10 cellular contexts compared by ENCODE assay signal in the genomic region with DNA sequence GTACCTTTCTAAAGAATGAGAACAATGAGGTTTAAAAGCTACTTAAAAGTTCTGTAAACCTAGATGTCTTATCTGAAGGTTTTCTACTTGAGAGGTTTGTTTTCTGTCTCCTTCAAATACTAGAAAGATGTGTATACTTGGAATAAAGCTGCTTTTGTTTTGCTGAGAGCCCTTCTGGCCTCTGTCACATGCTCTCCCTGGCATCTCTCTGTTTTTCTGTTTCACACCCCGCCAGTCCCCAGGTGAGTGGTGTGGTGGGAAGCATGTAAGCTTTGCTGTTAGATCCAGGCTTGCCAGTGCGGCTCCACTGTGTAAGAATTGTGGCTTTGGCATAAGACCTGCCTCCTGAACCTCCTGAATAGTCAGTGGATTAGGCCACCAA. TPM values are rescaled to one million over a fixed set of nuclear protein-coding genes. Genes with fewer than 3 reads are reported as not detected.
DNase-seq lines count a peak whose midpoint lies in the region; ATAC-seq and TF ChIP-seq lines count a peak whose summit lies in the region.
"Had no signal": no experiment of that assay in that cellular context is flagged by ENCODE, and none has a peak within 500 bp of the region (broad histone marks: within the 10 kb centered on the region; RNA-seq: fewer than 3 reads in every experiment).

No MANE protein-coding gene starts in this region.

- CTCF ChIA-PET in GM10248 (lab: Yijun Ruan, JAX) (interaction anchor here (0.8 to 3.6 kb wide), 4 partner anchors 12 to 124 kb away, joined by 3 to 19 read pairs (median 6); no protein-coding TSS in a partner anchor), HEK293T (lab: Yijun Ruan, JAX) (interaction anchor here (1.2 kb wide), 1 partner anchor 124 kb away, joined by 3 read pairs; no protein-coding TSS in a partner anchor)

- no peak for DNase-seq in GM23338 (ENCODE audit: low spot score)
- DNase-seq in mesendoderm, result no peak
- no peak for DNase-seq in SK-N-DZ (ENCODE audit: low spot score)
- no peak for DNase-seq in NCI-H748 (lab: John Stamatoyannopoulos, UW; ENCODE audit: unreplicated experiment)
- DNase-seq in GM10248 (ENCODE audit: extremely low spot score), result no peak
- no peak for DNase-seq in HEK293T (ENCODE audit: extremely low spot score)
- DNase-seq: activated CD8-positive, alpha-beta memory T cell treated with anti-CD3 and anti-CD28 coated beads, Interleukin-2, amount 10 ng/mL, durations not matched to agents 7 days and 5 days had no signal

- ATAC-seq in GM19023 (IDR thresholded peaks at IDR 0.05; ENCODE audit: unreplicated experiment), result peak; percentile 33
- ATAC-seq in GM23338, result peak; percentile 81

- H2AFZ ChIP-seq in GM23338 (no peak overlapping the region), KMS-11 (ENCODE audit: low read depth) (no peak overlapping the region)

- no peak overlapping the region for H2BK120ac ChIP-seq in mesendoderm (ENCODE audit: low read depth, low read length)

- H3K4me1 Mint-ChIP-seq in GM23338, result peaks cover 40% of the 10 kb centered on the region

- H2BK5ac ChIP-seq in mesendoderm (ENCODE audit: low read length), result no peak overlapping the region

- no peaks in the 10 kb centered on the region for H3K9me3 Mint-ChIP-seq in GM23338
- H3K9me3 Mint-ChIP-seq: neural crest cell had no signal

- H3K9ac ChIP-seq in KMS-11 (no peak overlapping the region), mesendoderm (ENCODE audit: low read length) (no peak overlapping the region)

- peak overlapping the region; percentile 51 for H3K18ac ChIP-seq in mesendoderm (ENCODE audit: low read length)

- H3K27ac Mint-ChIP-seq in GM23338, result peak overlapping the region; percentile 25; the same call in 1 of the 2 replicates
- H3K27ac Mint-ChIP-seq: activated CD8-positive, alpha-beta memory T cell treated with anti-CD3 and anti-CD28 coated beads, Interleukin-2, amount 10 ng/mL, durations not matched to agents 7 days and 5 days had no signal

- H4K5ac ChIP-seq in mesendoderm (ENCODE audit: low read length), result no peak overlapping the region

- H3K23ac ChIP-seq in mesendoderm (ENCODE audit: low read length), result no peak overlapping the region

- TF ChIP-seq CTCF in GM23338 (conservative IDR thresholded peaks at IDR 0.05; ENCODE audit: low read depth in 2 of 2) (no peak), KMS-11 (conservative IDR thresholded peaks at IDR 0.05; ENCODE audit: low read depth, low read length) (no peak), GM10248 (IDR thresholded peaks at IDR 0.05; ENCODE audit: control extremely low read depth, extremely low read depth, low read depth, missing control alignments) (no peak)

- H3K79me2 ChIP-seq in GM23338 (replicated peaks; ENCODE audit: insufficient read depth) (no peaks in the 10 kb centered on the region), KMS-11 (ENCODE audit: insufficient read depth, low read depth) (no peaks in the 10 kb centered on the region), mesendoderm (ENCODE audit: control insufficient read depth, insufficient read depth, low read length) (no peaks in the 10 kb centered on the region)

- peaks cover 6% of the 10 kb centered on the region for H3K27me3 Mint-ChIP-seq in GM23338 (ENCODE audit: insufficient read depth, low read depth, poor library complexity)
- H3K27me3 Mint-ChIP-seq: activated CD8-positive, alpha-beta memory T cell treated with anti-CD3 and anti-CD28 coated beads, Interleukin-2, amount 10 ng/mL, durations not matched to agents 7 days and 5 days had no signal

- H4K20me1 ChIP-seq in GM23338 (replicated peaks; ENCODE audit: insufficient read depth) (no peaks in the 10 kb centered on the region), KMS-11 (ENCODE audit: insufficient read depth) (0 out of 2 replicates have a peak, but pooled peaks cover 4% of the 10 kb centered on the region)

- H4K8ac ChIP-seq in mesendoderm (ENCODE audit: low read depth, low read length), result no peak overlapping the region

- H3K4me3 ChIP-seq in GM23338 (no peak overlapping the region), KMS-11 (IDR thresholded peaks at IDR 0.05; ENCODE audit: insufficient read depth, low read depth, low read length) (no peak overlapping the region), mesendoderm (ENCODE audit: low read length) (no peak overlapping the region)

- H2BK15ac ChIP-seq in mesendoderm (replicated peaks; ENCODE audit: low read depth), result no peak overlapping the region

- no CpG with 5 or more reads among the region's 2 CpGs for WGBS in mesendoderm (ENCODE audit: extremely low coverage, insufficient coverage, low lambda C conversion rate)

- H3K9me2 ChIP-seq in GM23338 (ENCODE audit: insufficient read depth), result peaks cover 3% of the 10 kb centered on the region; the same call in 1 of the 2 replicates

- no peak overlapping the region for H3K4me3 Mint-ChIP-seq in GM23338
- H3K4me3 Mint-ChIP-seq: activated CD8-positive, alpha-beta memory T cell treated with anti-CD3 and anti-CD28 coated beads, Interleukin-2, amount 10 ng/mL, durations not matched to agents 7 days and 5 days; neural crest cell had no signal

- H3K4ac ChIP-seq in mesendoderm (ENCODE audit: low read depth, low read length), result no peak overlapping the region

- H3K79me1 ChIP-seq in mesendoderm (ENCODE audit: low read length), result peaks cover 7% of the 10 kb centered on the region

- peaks cover 42% of the 10 kb centered on the region for H3K36me3 Mint-ChIP-seq in GM23338 (ENCODE audit: low read depth)

- no peak overlapping the region for H3K27ac ChIP-seq in GM23338 (ENCODE audit: low read depth)
- peak overlapping the region; percentile 21; the same call in 1 of the 2 replicates for H3K27ac ChIP-seq in KMS-11
- H3K27ac ChIP-seq in mesendoderm (ENCODE audit: low read depth, low read length), result no peak overlapping the region

- H3K36me3 ChIP-seq in GM23338 (ENCODE audit: insufficient read depth), result peaks cover 7% of the 10 kb centered on the region; the same call in 1 of the 2 replicates
- no peaks in the 10 kb centered on the region for H3K36me3 ChIP-seq in KMS-11 (ENCODE audit: insufficient read depth)
- peaks cover 5% of the 10 kb centered on the region for H3K36me3 ChIP-seq in mesendoderm (ENCODE audit: control insufficient read depth, insufficient read depth, low read length)

- POLR2A ChIA-PET in GM10248 (lab: Yijun Ruan, JAX), result interaction anchor here (0.5 kb wide), 1 partner anchor 690 kb away, joined by 3 read pairs; no protein-coding TSS in a partner anchor
- POLR2A ChIA-PET in HEK293T (lab: Yijun Ruan, JAX), result interaction anchor here (1.2 kb wide), 1 partner anchor 10 kb away, joined by 3 read pairs; no protein-coding TSS in a partner anchor

- H3K4me1 ChIP-seq in GM23338 (ENCODE audit: insufficient read depth), result peaks cover 25% of the 10 kb centered on the region
- H3K4me1 ChIP-seq in KMS-11 (ENCODE audit: low read depth, poor library complexity, severe bottlenecking), result peaks cover 25% of the 10 kb centered on the region
- no peaks in the 10 kb centered on the region for H3K4me1 ChIP-seq in mesendoderm (ENCODE audit: control insufficient read depth, low read depth, low read length)

- no peak overlapping the region for H2AK5ac ChIP-seq in mesendoderm (ENCODE audit: low read length)

- H3F3A ChIP-seq in GM23338 (replicated peaks; ENCODE audit: low read depth), result no peaks in the 10 kb centered on the region

- H3K27me3 ChIP-seq in GM23338 (ENCODE audit: insufficient read depth), result no peaks in the 10 kb centered on the region
- no peaks in the 10 kb centered on the region for H3K27me3 ChIP-seq in KMS-11 (ENCODE audit: insufficient read depth, low read depth)
- no peaks in the 10 kb centered on the region for H3K27me3 ChIP-seq in mesendoderm (ENCODE audit: insufficient read depth, low read length, poor library complexity)

- peak overlapping the region; percentile 53 for H3K4me2 ChIP-seq in GM23338
- H3K4me2 ChIP-seq in KMS-11, result peak overlapping the region; percentile 46; the same call in 1 of the 2 replicates
- H3K4me2 ChIP-seq in mesendoderm (ENCODE audit: low read length), result no peak overlapping the region

- no peak overlapping the region for H3K56ac ChIP-seq in mesendoderm (ENCODE audit: low read length)

TF ChIP-seq in GM23338, 12 proteins besides CTCF, POLR2A, EP300 and RAD21 (continues in another document):
- TF ChIP-seq NANOG (IDR thresholded peaks at IDR 0.05; ENCODE audit: borderline replicate concordance) (no peak), ZNF331 (CRISPR knock-in tag; IDR thresholded peaks at IDR 0.05; ENCODE audit: low read depth) (no peak)

TF ChIP-seq in HEK293T, 16 proteins besides CTCF, POLR2A, EP300 and RAD21:
- TF ChIP-seq FOXM1 (IDR thresholded peaks at IDR 0.05; ENCODE audit: borderline replicate concordance), result no peak
- no peak for TF ChIP-seq ARNT (IDR thresholded peaks at IDR 0.05)
- no peak for TF ChIP-seq TARDBP (IDR thresholded peaks at IDR 0.05)
- TF ChIP-seq FOXK2 (IDR thresholded peaks at IDR 0.05), result no peak
- TF ChIP-seq, protein P1, sequence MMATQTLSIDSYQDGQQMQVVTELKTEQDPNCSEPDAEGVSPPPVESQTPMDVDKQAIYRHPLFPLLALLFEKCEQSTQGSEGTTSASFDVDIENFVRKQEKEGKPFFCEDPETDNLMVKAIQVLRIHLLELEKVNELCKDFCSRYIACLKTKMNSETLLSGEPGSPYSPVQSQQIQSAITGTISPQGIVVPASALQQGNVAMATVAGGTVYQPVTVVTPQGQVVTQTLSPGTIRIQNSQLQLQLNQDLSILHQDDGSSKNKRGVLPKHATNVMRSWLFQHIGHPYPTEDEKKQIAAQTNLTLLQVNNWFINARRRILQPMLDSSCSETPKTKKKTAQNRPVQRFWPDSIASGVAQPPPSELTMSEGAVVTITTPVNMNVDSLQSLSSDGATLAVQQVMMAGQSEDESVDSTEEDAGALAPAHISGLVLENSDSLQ (IDR thresholded peaks at IDR 0.05), result no peak
- TF ChIP-seq CTBP1 (IDR thresholded peaks at IDR 0.05; ENCODE audit: borderline replicate concordance), result no peak
- no peak for TF ChIP-seq ZNF384 (IDR thresholded peaks at IDR 0.05)
- TF ChIP-seq NFRKB (IDR thresholded peaks at IDR 0.05), result no peak
- no peak for TF ChIP-seq BHLHE40 (IDR thresholded peaks at IDR 0.05; ENCODE audit: borderline replicate concordance)
- no peak for TF ChIP-seq ELF4 (IDR thresholded peaks at IDR 0.05)

RNA-seq across cellular contexts. Expression of a gene that starts 56.8 kb away (rescaled TPM):
- 21.2 and 23.3 TPM in 2 replicates for total RNA-seq in GM23338 (2014; rRNA removed; shearing (Covaris generic))
- polyA plus RNA-seq in GM23338 (2016; fragmentation: Nextera tagmentation; extraction: Ambion mirVana), result 18.1 and 18.4 TPM in 2 replicates
- polyA plus RNA-seq in mesendoderm (2013, experiment 1 of 2), result 28.5 TPM
- 29.3 TPM for polyA plus RNA-seq in mesendoderm (2013, experiment 2 of 2)
- 4.7 and 5.3 TPM in 2 replicates for polyA plus RNA-seq in SK-N-DZ (2014; cell fraction: cytosol; rRNA removed)
- 4.4 and 5.5 TPM in 2 replicates for polyA plus RNA-seq in SK-N-DZ (2014; cell fraction: nucleus; rRNA removed)
